In the genomic region with DNA sequence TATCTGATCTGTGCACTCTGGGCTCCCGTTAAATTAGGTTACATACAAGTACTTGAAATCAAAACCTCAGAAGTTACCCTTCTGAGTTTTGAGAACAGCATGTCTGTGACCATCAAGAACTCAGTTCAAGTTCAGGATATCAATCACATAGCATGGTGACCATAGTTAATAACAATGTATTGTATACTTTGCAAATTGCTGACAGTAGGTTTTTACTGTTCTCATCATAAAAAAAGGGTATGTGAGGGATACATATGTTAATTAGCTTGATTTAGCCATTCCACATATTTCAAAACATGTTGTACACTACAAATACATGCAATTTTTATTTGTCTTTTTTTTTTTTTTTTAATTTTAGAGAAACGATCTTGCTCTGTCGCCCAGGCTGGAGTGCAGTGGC, we compare ENCODE assay signal across 22 cellular contexts. TPM values are rescaled to one million over a fixed set of nuclear protein-coding genes. Genes with fewer than 3 reads are reported as not detected.
DNase-seq lines count a peak whose midpoint lies in the region; ATAC-seq, FAIRE-seq and TF ChIP-seq lines count a peak whose summit lies in the region.
"Had no signal": no experiment of that assay in that cellular context is flagged by ENCODE, and none has a peak within 500 bp of the region (broad histone marks: within the 10 kb centered on the region; RNA-seq: fewer than 3 reads in every experiment).

No MANE protein-coding gene starts in this region.

- TF ChIP-seq POLR2A in HepG2 (IDR thresholded peaks at IDR 0.05; ENCODE audit: insufficient read depth in 1 of 2, low read depth in 2 of 2, low read length in 2 of 2) (no peak), right lobe of liver (IDR thresholded peaks at IDR 0.05) (no peak), IMR-90 (IDR thresholded peaks at IDR 0.05; ENCODE audit: low read depth, low read length) (no peak)

- no peaks in the 10 kb centered on the region for H3K9me1 ChIP-seq in IMR-90 (ENCODE audit: insufficient read depth, low read length)

- no peak overlapping the region for H2AK5ac ChIP-seq in IMR-90 (ENCODE audit: low read depth, low read length)

- TF ChIP-seq RAD21 in HepG2 (CRISPR knock-in tag; IDR thresholded peaks at IDR 0.05): no peak
- no peak for TF ChIP-seq RAD21 in IMR-90 (IDR thresholded peaks at IDR 0.05; ENCODE audit: low read length)

- WGBS in HepG2 (ENCODE audit: low lambda C conversion rate): 13% methylated on average over 3 of the region's 3 CpGs
- WGBS in right lobe of liver (ENCODE audit: insufficient coverage, low coverage, low lambda C conversion rate, missing lambda C conversion rate): 60% methylated on average over 3 of the region's 3 CpGs
- WGBS in IMR-90 (ENCODE audit: extremely low coverage in 2 of 2, insufficient read length in 1 of 2), 2 experiments: no CpG with 5 or more reads among the region's 3 CpGs
- WGBS in mammary epithelial cell (ENCODE audit: low coverage, missing lambda C conversion rate): 100% methylated on average over 2 of the region's 3 CpGs

- POLR2A ChIA-PET in HepG2 (lab: Yijun Ruan, JAX) (no interaction called here), IMR-90 (lab: Charles Lee; ENCODE audit: unreplicated experiment) (no interaction called here)

- no peak overlapping the region for H2AK9ac ChIP-seq in IMR-90 (replicated peaks; ENCODE audit: low read depth, low read length, poor library complexity)

- no peak overlapping the region for H2BK20ac ChIP-seq in IMR-90 (ENCODE audit: low read depth, low read length)

- TF ChIP-seq EP300 in HepG2 (IDR thresholded peaks at IDR 0.05; ENCODE audit: low read depth in 2 of 2, low read length in 2 of 2): no peak
- no peak for TF ChIP-seq EP300 in HepG2 (CRISPR knock-in tag; IDR thresholded peaks at IDR 0.05; ENCODE audit: borderline replicate concordance)

- no peaks in the 10 kb centered on the region for H3K79me1 ChIP-seq in IMR-90 (ENCODE audit: low read depth in 1 of 2, low read length in 2 of 2)

- no peak overlapping the region for H3K4ac ChIP-seq in IMR-90 (ENCODE audit: low read depth, low read length)

- no peak overlapping the region for H3K18ac ChIP-seq in IMR-90 (ENCODE audit: low read depth, low read length)

- H3K27me3 ChIP-seq in HepG2 (ENCODE audit: control insufficient read depth in 1 of 2, insufficient read depth in 2 of 2, low read length in 2 of 2) (0 out of 5 replicates have a peak, but pooled peaks cover 0 to 7% of the 10 kb centered on the region in 2 experiments), right lobe of liver (no peaks in the 10 kb centered on the region), IMR-90 (ENCODE audit: control insufficient read depth, insufficient read depth, low read length) (peaks cover 4% of the 10 kb centered on the region; the same call in 1 of the 2 replicates), mammary epithelial cell (ENCODE audit: insufficient read depth, low read length) (no peaks in the 10 kb centered on the region)
- H3K27me3 ChIP-seq: BLaER1 treated with 17β-estradiol and CSF1 and Interleukin-3, amounts not matched to agents 10 nM and 100 nM had no signal

- H3K27ac ChIP-seq in HepG2 (ENCODE audit: extremely low read length, insufficient read depth, low read length) (no peak overlapping the region), right lobe of liver (no peak overlapping the region), IMR-90 (ENCODE audit: insufficient read depth, low read length) (no peak overlapping the region), mammary epithelial cell (ENCODE audit: insufficient read depth, low read depth, low read length) (no peak overlapping the region)
- H3K27ac ChIP-seq: BLaER1 treated with 17β-estradiol and CSF1 and Interleukin-3, amounts not matched to agents 10 nM and 100 nM; C4-2B had no signal

- H3K79me2 ChIP-seq in HepG2 (ENCODE audit: insufficient read depth, low read length): no peaks in the 10 kb centered on the region
- H3K79me2 ChIP-seq in mammary epithelial cell (ENCODE audit: insufficient read depth, low read length): no peaks in the 10 kb centered on the region

- no peak overlapping the region for H2BK5ac ChIP-seq in IMR-90 (ENCODE audit: low read depth, low read length, poor library complexity, severe bottlenecking)

- intact Hi-C loops in HepG2 (cut with micrococcal nuclease; ENCODE audit: unreplicated experiment) (no loop called here), right lobe of liver (cut with DNase I) (no loop called here), IMR-90 (cut with micrococcal nuclease) (no loop called here), mammary epithelial cell (cut with micrococcal nuclease) (no loop called here)

- H3K9me3 ChIP-seq in HepG2 (ENCODE audit: low read length) (no peaks in the 10 kb centered on the region), right lobe of liver (no peaks in the 10 kb centered on the region), IMR-90 (ENCODE audit: control insufficient read depth, insufficient read depth, low read length) (no peaks in the 10 kb centered on the region), mammary epithelial cell (replicated peaks; ENCODE audit: insufficient read depth, low read length) (no peaks in the 10 kb centered on the region)
- H3K9me3 ChIP-seq: BLaER1 treated with 17β-estradiol and CSF1 and Interleukin-3, amounts not matched to agents 10 nM and 100 nM; Caco-2 had no signal

- dilution Hi-C loops in IMR-90 (cut with HindIII; ENCODE audit: low sequenced_read_pairs, unreplicated experiment) (no loop called here), mammary epithelial cell (cut with HindIII; ENCODE audit: low sequenced_read_pairs) (no loop called here)

- H3K4me3 ChIP-seq in HepG2 (replicated peaks in 1 of 3; ENCODE audit: insufficient read depth in 1 of 3, low read depth in 2 of 3, low read length in 3 of 3): no peak overlapping the region
- no peak overlapping the region for H3K4me3 ChIP-seq in right lobe of liver
- H3K4me3 ChIP-seq in IMR-90 (ENCODE audit: insufficient read depth, low read depth, low read length): no peak overlapping the region
- H3K4me3 ChIP-seq in mammary epithelial cell (replicated peaks in 1 of 3; ENCODE audit: insufficient read depth in 1 of 3, low read depth in 2 of 3, low read length in 3 of 3): no peak overlapping the region
- H3K4me3 ChIP-seq: BLaER1 treated with 17β-estradiol and CSF1 and Interleukin-3, amounts not matched to agents 10 nM and 100 nM had no signal

- H4K5ac ChIP-seq in IMR-90 (ENCODE audit: low read depth, low read length): no peak overlapping the region

- no peak overlapping the region for H3K14ac ChIP-seq in IMR-90 (replicated peaks; ENCODE audit: low read depth, low read length)

- BruUV-seq in HepG2 (replicated peaks; lab: Mats Ljungman, UMichigan) (no TSS peak), IMR-90 (replicated peaks; lab: Mats Ljungman, UMichigan) (no TSS peak), mammary epithelial cell (replicated peaks; lab: Mats Ljungman, UMichigan) (TSS peak; percentile 49)

- no peak for FAIRE-seq in HepG2 (lab: Jason Lieb, UNC)
- FAIRE-seq: A204.1, D721Med, G401.6, GM12891, GM19239 had no signal

- in situ Hi-C loops in HepG2 (cut with HindIII; ENCODE audit: extremely low pct_ligation_motif_present, low pct_unique_long_range_greater_than_20kb) (no loop called here), IMR-90 (cut with MboI; ENCODE audit: low sequenced_read_pairs) (no loop called here), mammary epithelial cell (cut with MboI; ENCODE audit: low sequenced_read_pairs in 2 of 2) (no loop called here)

- no peak overlapping the region for H3K9ac ChIP-seq in HepG2 (ENCODE audit: insufficient read depth, low read depth, low read length)
- H3K9ac ChIP-seq in IMR-90 (ENCODE audit: low read depth, low read length): no peak overlapping the region
- H3K9ac ChIP-seq in mammary epithelial cell (ENCODE audit: insufficient read depth, low read length): no peak overlapping the region
- H3K9ac ChIP-seq: BLaER1 treated with 17β-estradiol and CSF1 and Interleukin-3, amounts not matched to agents 10 nM and 100 nM had no signal

- H4K20me1 ChIP-seq in HepG2 (ENCODE audit: insufficient read depth, low read length) (no peaks in the 10 kb centered on the region), IMR-90 (ENCODE audit: insufficient read depth, low read length) (no peaks in the 10 kb centered on the region), mammary epithelial cell (ENCODE audit: insufficient read depth, low read length) (no peaks in the 10 kb centered on the region)
- H4K20me1 ChIP-seq: BLaER1 treated with 17β-estradiol and CSF1 and Interleukin-3, amounts not matched to agents 10 nM and 100 nM had no signal

- ATAC-seq in HepG2 (no peak), right lobe of liver (no peak), IMR-90 (ENCODE audit: low read depth) (no peak), GM21786 (IDR thresholded peaks at IDR 0.05; ENCODE audit: unreplicated experiment) (no peak)
- ATAC-seq: CD8-positive, alpha-beta T cell had no signal

- H3K4me1 ChIP-seq in HepG2 (ENCODE audit: insufficient read depth, low read length) (no peaks in the 10 kb centered on the region), right lobe of liver (no peaks in the 10 kb centered on the region), IMR-90 (ENCODE audit: control insufficient read depth, insufficient read depth, low read length) (peaks cover 3% of the 10 kb centered on the region; the same call in 1 of the 2 replicates), mammary epithelial cell (ENCODE audit: insufficient read depth, low read length) (peaks cover 9% of the 10 kb centered on the region)

- H2AFZ ChIP-seq in HepG2 (ENCODE audit: low read length): no peak overlapping the region
- H2AFZ ChIP-seq in IMR-90 (replicated peaks; ENCODE audit: low read length, poor library complexity): no peak overlapping the region
- H2AFZ ChIP-seq in mammary epithelial cell (ENCODE audit: low read depth, low read length): no peak overlapping the region

- no peak overlapping the region for H3K23ac ChIP-seq in IMR-90 (ENCODE audit: low read depth, low read length)

- no peak overlapping the region for H4K91ac ChIP-seq in IMR-90 (ENCODE audit: insufficient read depth, low read depth, low read length)

- H2BK15ac ChIP-seq in IMR-90 (ENCODE audit: low read depth, low read length): no peak overlapping the region

- H3K56ac ChIP-seq in IMR-90 (ENCODE audit: extremely low read depth, insufficient read depth, low read length): no peak overlapping the region

- DNase-seq in HepG2 (ENCODE audit: low spot score) (no peak), right lobe of liver (no peak), IMR-90 (no peak), mammary epithelial cell (no peak), NCI-H1694 treated with DMSO at 0.1 percent for 48 hours (lab: John Stamatoyannopoulos, UW) (no peak)
- DNase-seq: 8988T; AML-193; Caco-2; Calu3; CD4-positive, alpha-beta T cell; CD8-positive, alpha-beta T cell; DMS79 treated with DMSO at 0.1 percent for 48 hours; GF-D8 had no signal

- H3K36me3 ChIP-seq in HepG2 (replicated peaks in 1 of 2; ENCODE audit: control insufficient read depth in 1 of 2, insufficient read depth in 2 of 2, low read length in 2 of 2): no peaks in the 10 kb centered on the region
- H3K36me3 ChIP-seq in right lobe of liver: no peaks in the 10 kb centered on the region
- no peaks in the 10 kb centered on the region for H3K36me3 ChIP-seq in IMR-90 (ENCODE audit: control insufficient read depth, insufficient read depth, low read length)
- peaks cover 23% of the 10 kb centered on the region for H3K36me3 ChIP-seq in mammary epithelial cell (ENCODE audit: insufficient read depth, low read length)
- H3K36me3 ChIP-seq: BLaER1 treated with 17β-estradiol and CSF1 and Interleukin-3, amounts not matched to agents 10 nM and 100 nM had no signal

- TF ChIP-seq CTCF in HepG2 (CRISPR knock-in tag; IDR thresholded peaks at IDR 0.05) (no peak), right lobe of liver (IDR thresholded peaks at IDR 0.05) (no peak), IMR-90 (conservative IDR thresholded peaks at IDR 0.05; ENCODE audit: low read depth, low read length) (no peak), mammary epithelial cell (conservative IDR thresholded peaks at IDR 0.05 in 1 of 2, IDR thresholded peaks at IDR 0.05 in 1 of 2; ENCODE audit: extremely low read depth in 1 of 2, insufficient read depth in 1 of 2, low read depth in 1 of 2, low read length in 2 of 2) (no peak)

- CTCF ChIA-PET in HepG2 (lab: Yijun Ruan, JAX; ENCODE audit: low intra/inter-chr PET ratio, low total read pairs): no interaction called here
- CTCF ChIA-PET in IMR-90 (lab: Yijun Ruan, JAX): no interaction called here
- CTCF ChIA-PET in mammary epithelial cell (lab: Charles Lee; ENCODE audit: low non-redundant PET): no interaction called here

- H3K4me2 ChIP-seq in HepG2 (ENCODE audit: low read depth, low read length) (no peak overlapping the region), IMR-90 (ENCODE audit: low read depth, low read length) (no peak overlapping the region), mammary epithelial cell (ENCODE audit: insufficient read depth, low read depth, low read length) (no peak overlapping the region)

- no peak overlapping the region for H2BK120ac ChIP-seq in IMR-90 (ENCODE audit: low read depth, low read length)

- no peak overlapping the region for H4K8ac ChIP-seq in IMR-90 (ENCODE audit: low read depth in 2 of 2, low read length in 2 of 2)

RNA-seq across cellular contexts. Expression of gene TMEM40, which starts 25.5 kb away (rescaled TPM):
- total RNA-seq in HepG2 (2016; rRNA removed; fragmentation: Illumina TruSeq; extraction: Trizol) (not detected in 2 replicates), right lobe of liver (1 to 10 TPM in 1 of 6 experiments, under 1 TPM in 2, not detected in 3; 0.35 to 1.1 (median 0.51) TPM), IMR-90 (2012; rRNA removed) (not detected in 2 replicates), mammary epithelial cell (100 to 1,000 TPM in 1 of 2 donors, 10 to 100 TPM in 1; 53.3 to 224 TPM)
- total RNA-seq in HepG2 (2016; cell fraction: cytosol; rRNA removed; fragmentation: Illumina TruSeq; extraction: Trizol; ENCODE audit: low read depth): not detected in 2 replicates
- 0.09 TPM in 1 of 2 replicates, not detected in the other for total RNA-seq in HepG2 (2016; cell fraction: insoluble cytoplasmic fraction; rRNA removed; fragmentation: Illumina TruSeq; extraction: Trizol)
- total RNA-seq in HepG2 (2016; cell fraction: membrane; rRNA removed; fragmentation: Illumina TruSeq; extraction: Trizol): 0.12 TPM in 1 of 2 replicates, not detected in the other
- total RNA-seq in HepG2 (2016; cell fraction: nucleus; rRNA removed; fragmentation: Illumina TruSeq; extraction: Trizol): not detected in 2 replicates
- polyA plus RNA-seq in HepG2 (2011; rRNA removed) (0.16 and 0.22 TPM in 2 replicates), IMR-90 (2012; rRNA removed) (0.27 and 0.29 TPM in 2 replicates), mammary epithelial cell (124 TPM)
- polyA plus RNA-seq in HepG2 (2011; cell fraction: cytosol; rRNA removed): 0.11 and 0.21 TPM in 2 replicates
- polyA plus RNA-seq in HepG2 (2011; cell fraction: nucleus; rRNA removed): not detected in 2 replicates
- polyA plus RNA-seq in HepG2 (2012): 0.29 TPM in 1 of 2 replicates, not detected in the other
- not detected in 2 replicates for polyA plus RNA-seq in HepG2 (2016; cell fraction: cytosol; fragmentation: Illumina TruSeq; extraction: Trizol; ENCODE audit: low read depth)
- not detected in 2 replicates for polyA plus RNA-seq in HepG2 (2016; cell fraction: insoluble cytoplasmic fraction; fragmentation: Illumina TruSeq; extraction: Trizol; ENCODE audit: low read depth)
- polyA plus RNA-seq in HepG2 (2016; cell fraction: membrane; fragmentation: Illumina TruSeq; extraction: Trizol; ENCODE audit: low read depth): 0.51 TPM in 1 of 2 replicates, not detected in the other
- not detected in 2 replicates for polyA plus RNA-seq in HepG2 (2016; cell fraction: nucleus; fragmentation: Illumina TruSeq; extraction: Trizol; ENCODE audit: insufficient read depth, low read depth)
- polyA minus RNA-seq in HepG2 (2011; rRNA and poly(A)+ RNA removed; ENCODE audit: low replicate concordance): 0.56 TPM in 1 of 2 replicates, not detected in the other
- not detected in 2 replicates for polyA minus RNA-seq in HepG2 (2011; cell fraction: cytosol; rRNA and poly(A)+ RNA removed)
- not detected in 2 replicates for polyA minus RNA-seq in HepG2 (2011; cell fraction: nucleus; rRNA and poly(A)+ RNA removed)
- 0.14 and 0.24 TPM in 2 replicates for polyA plus RNA-seq in IMR-90 (2012; cell fraction: cytosol; rRNA removed)
- polyA plus RNA-seq in IMR-90 (2012; cell fraction: nucleus; rRNA removed; ENCODE audit: low replicate concordance): 0.13 and 0.24 TPM in 2 replicates
- 126 TPM for polyA minus RNA-seq in mammary epithelial cell
- total RNA-seq: B cell; CD4-positive, alpha-beta T cell; CD8-positive, alpha-beta T cell had no signal

Comparison
In these comparisons a context has a peak if more than half of its experiments do, and no peak if none do; other contexts are left out.
1. RNA of gene TMEM40, which starts 25.5 kb away (total RNA-seq): 53.3 to 224 TPM in mammary epithelial cell; 0.35 to 1.1 TPM in right lobe of liver, 0.09 to 0.12 TPM in HepG2 and not detected in IMR-90; every median in the first group is over 10 times any median in the second.